Comparison of ENCODE assay signal across 26 cellular contexts in the genomic region with DNA sequence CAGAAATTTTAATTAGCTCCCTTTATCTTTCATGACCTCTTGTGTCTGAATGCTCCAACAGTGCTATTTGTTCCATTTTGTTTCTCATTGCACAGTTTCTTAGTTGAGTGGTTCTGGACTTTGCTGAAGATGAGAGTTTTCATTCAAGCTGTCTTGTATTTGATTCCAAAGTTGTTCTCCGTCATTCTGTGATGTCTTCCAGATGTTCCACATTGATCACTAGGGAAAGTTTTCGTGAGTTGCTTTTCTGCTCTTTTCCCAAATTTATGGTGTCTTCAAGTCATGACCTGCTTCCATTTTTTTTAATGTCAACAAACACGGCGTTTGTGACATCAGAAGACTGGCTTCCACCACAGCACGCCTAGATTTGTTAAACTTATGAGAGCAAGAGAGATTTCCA.
"Had no signal": no experiment of that assay in that cellular context is flagged by ENCODE, and none has a peak within 500 bp of the region (broad histone marks: within the 10 kb centered on the region; RNA-seq: fewer than 3 reads in every experiment).

No MANE protein-coding gene starts in this region.

- DNase-seq: heart right ventricle; islet precursor cell; midbrain; mucosa of descending colon; naive thymus-derived CD4-positive, alpha-beta T cell; nucleus accumbens; pancreas; posterior cingulate gyrus; retina; right cardiac atrium; sigmoid colon; small intestine; spleen; stimulated activated CD4-positive, alpha-beta T cell treated with anti-CD3 and anti-CD28 coated beads, Interleukin-4, amount 100 ng/mL, for 4 hours; stimulated activated CD8-positive, alpha-beta memory T cell treated with anti-CD3 and anti-CD28 coated beads, Interleukin-4, amount 100 ng/mL, for 48 hours; stimulated activated naive CD4-positive, alpha-beta T cell treated with Interleukin-2 at 50 U/mL for 16 hours; stimulated activated naive CD8-positive, alpha-beta T cell treated with anti-CD3 and anti-CD28 coated beads, Interleukin-15, amount 100 ng/mL, for 72 hours; substantia nigra; uterus had no signal

- H3K4me1 ChIP-seq: heart right ventricle, pancreas, prostate gland, sigmoid colon, uterus had no signal

- ATAC-seq: left lobe of liver; mucosa of descending colon; naive thymus-derived CD4-positive, alpha-beta T cell; natural killer cell treated with Interleukin-12 subunit alpha and Interleukin-12 subunit beta and Interleukin-15 and Interleukin-18, amount 100 ng/mL, for 72 hours; pancreas; right cardiac atrium; stimulated activated memory B cell treated with anti-CD40 and anti-IgM and Interleukin-4, amounts not matched to agents 10 μg/mL and 1 μg/mL and 100 μg/mL, for 72 hours; stimulated activated naive CD8-positive, alpha-beta T cell treated with anti-CD3 and anti-CD28 coated beads, Interleukin-15, amount 100 ng/mL, for 72 hours had no signal

- H3K36me3 ChIP-seq: heart right ventricle, pancreas, prostate gland, sigmoid colon, spleen, tibial nerve, uterus had no signal

- H3K9me3 ChIP-seq: mucosa of descending colon, pancreas, prostate gland, sigmoid colon, spleen, tibial nerve, uterus had no signal

- H3K4me2 ChIP-seq: hepatocyte had no signal

- H3K27me3 ChIP-seq: heart right ventricle, hepatocyte, pancreas, sigmoid colon, spleen, tibial nerve had no signal

- H3K27ac ChIP-seq: heart right ventricle, hepatocyte, pancreas, prostate gland, sigmoid colon, spleen, uterus had no signal

- H3K4me3 ChIP-seq: heart right ventricle, hepatocyte, lung, mucosa of descending colon, pancreas, prostate gland, sigmoid colon, spleen, tibial nerve, uterus had no signal

- H3K79me2 ChIP-seq: hepatocyte had no signal

- H2AFZ ChIP-seq: hepatocyte had no signal
